Comparison of ENCODE assay signal across 1 cellular context in genomic region chr3:138081371-138082084, GRCh38.
TF ChIP-seq lines count a peak whose summit lies in the region.

No MANE protein-coding gene starts in this region.

TF ChIP-seq in SK-N-SH treated with all-trans-retinoic acid at 6 μM for 48 hours, 23 proteins besides CTCF, POLR2A, EP300 and RAD21 (continued from another document):
- TF ChIP-seq, protein P1, sequence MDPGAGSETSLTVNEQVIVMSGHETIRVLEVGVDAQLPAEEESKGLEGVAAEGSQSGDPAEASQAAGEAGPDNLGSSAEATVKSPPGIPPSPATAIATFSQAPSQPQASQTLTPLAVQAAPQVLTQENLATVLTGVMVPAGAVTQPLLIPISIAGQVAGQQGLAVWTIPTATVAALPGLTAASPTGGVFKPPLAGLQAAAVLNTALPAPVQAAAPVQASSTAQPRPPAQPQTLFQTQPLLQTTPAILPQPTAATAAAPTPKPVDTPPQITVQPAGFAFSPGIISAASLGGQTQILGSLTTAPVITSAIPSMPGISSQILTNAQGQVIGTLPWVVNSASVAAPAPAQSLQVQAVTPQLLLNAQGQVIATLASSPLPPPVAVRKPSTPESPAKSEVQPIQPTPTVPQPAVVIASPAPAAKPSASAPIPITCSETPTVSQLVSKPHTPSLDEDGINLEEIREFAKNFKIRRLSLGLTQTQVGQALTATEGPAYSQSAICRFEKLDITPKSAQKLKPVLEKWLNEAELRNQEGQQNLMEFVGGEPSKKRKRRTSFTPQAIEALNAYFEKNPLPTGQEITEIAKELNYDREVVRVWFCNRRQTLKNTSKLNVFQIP (CRISPR knock-in tag; IDR thresholded peaks at IDR 0.05; ENCODE audit: borderline replicate concordance, low read depth), result no peak
- TF ChIP-seq GLIS3 (CRISPR knock-in tag; IDR thresholded peaks at IDR 0.05) (no peak), RARB (CRISPR knock-in tag; IDR thresholded peaks at IDR 0.05) (no peak), OSR1 (CRISPR knock-in tag; IDR thresholded peaks at IDR 0.05) (no peak), PPARA (CRISPR knock-in tag; IDR thresholded peaks at IDR 0.05; ENCODE audit: borderline replicate concordance) (no peak)
